ENCODE assay signal across 8 cellular contexts in genomic region chr17:66348605-66349165, GRCh38. TPM values are rescaled to one million over a fixed set of nuclear protein-coding genes. Genes with fewer than 3 reads are reported as not detected.
DNase-seq lines count a peak whose midpoint lies in the region; ATAC-seq lines count a peak whose summit lies in the region.

No MANE protein-coding gene starts in this region.

- H3K27me3 ChIP-seq in rectal smooth muscle tissue (ENCODE audit: control insufficient read depth, insufficient read depth, low read length), result no peaks in the 10 kb centered on the region

- H3K4me3 ChIP-seq in rectal smooth muscle tissue (ENCODE audit: low read length), result no peak overlapping the region

- DNase-seq in activated CD4-positive, alpha-beta T cell treated with anti-CD3 and anti-CD28 coated beads, Interleukin-2, amount 10 ng/mL, durations not matched to agents 24 days and 14 days, result peak; percentile 64
- DNase-seq in activated CD4-positive, alpha-beta T cell treated with anti-CD3 and anti-CD28 coated beads, Interleukin-2, amount 50 U/mL, for 4 hours, result no peak
- DNase-seq in NCI-H510A (lab: John Stamatoyannopoulos, UW), result peak; percentile 41
- DNase-seq in dermis microvascular lymphatic vessel endothelial cell (ENCODE audit: low read depth in 2 of 2), result peak; percentile 31 to 79
- DNase-seq in NK-92 (lab: John Stamatoyannopoulos, UW; ENCODE audit: unreplicated experiment), result no peak

- no peaks in the 10 kb centered on the region for H3K9me3 Mint-ChIP-seq in activated CD4-positive, alpha-beta T cell treated with anti-CD3 and anti-CD28 coated beads, Interleukin-2, amount 10 ng/mL, durations not matched to agents 24 days and 14 days

- peaks cover 20% of the 10 kb centered on the region for H3K36me3 Mint-ChIP-seq in activated CD4-positive, alpha-beta T cell treated with anti-CD3 and anti-CD28 coated beads, Interleukin-2, amount 10 ng/mL, durations not matched to agents 24 days and 14 days (ENCODE audit: low read depth)

- H3K4me1 ChIP-seq in rectal smooth muscle tissue (ENCODE audit: control insufficient read depth, insufficient read depth, low read length), result peaks cover 17% of the 10 kb centered on the region

- no peak overlapping the region for H3K9ac ChIP-seq in rectal smooth muscle tissue (ENCODE audit: low read length)

- intact Hi-C loops in activated CD4-positive, alpha-beta T cell treated with anti-CD3 and anti-CD28 coated beads, Interleukin-2, amount 10 ng/mL, durations not matched to agents 24 days and 14 days (cut with micrococcal nuclease), result loop anchor here (1.0 to 5.0 kb wide), 5 partner anchors 16 to 44 kb away; no protein-coding TSS in a partner anchor

- no peaks in the 10 kb centered on the region for H3K36me3 ChIP-seq in rectal smooth muscle tissue (ENCODE audit: control insufficient read depth, insufficient read depth, low read length)

- peaks cover 56% of the 10 kb centered on the region for H3K4me1 Mint-ChIP-seq in activated CD4-positive, alpha-beta T cell treated with anti-CD3 and anti-CD28 coated beads, Interleukin-2, amount 10 ng/mL, durations not matched to agents 24 days and 14 days

- no peak for ATAC-seq in GM18502 (IDR thresholded peaks at IDR 0.05; ENCODE audit: poor library complexity, unreplicated experiment)
- no peak for ATAC-seq in HG02884 (IDR thresholded peaks at IDR 0.05; ENCODE audit: unreplicated experiment)

- peak overlapping the region; percentile 84 for H3K27ac Mint-ChIP-seq in activated CD4-positive, alpha-beta T cell treated with anti-CD3 and anti-CD28 coated beads, Interleukin-2, amount 10 ng/mL, durations not matched to agents 24 days and 14 days

- peak overlapping the region; percentile 18 for H3K27ac ChIP-seq in rectal smooth muscle tissue (ENCODE audit: low read depth, low read length)

- no peaks in the 10 kb centered on the region for H3K27me3 Mint-ChIP-seq in activated CD4-positive, alpha-beta T cell treated with anti-CD3 and anti-CD28 coated beads, Interleukin-2, amount 10 ng/mL, durations not matched to agents 24 days and 14 days

- peak overlapping the region; percentile 32 for H3K4me3 Mint-ChIP-seq in activated CD4-positive, alpha-beta T cell treated with anti-CD3 and anti-CD28 coated beads, Interleukin-2, amount 10 ng/mL, durations not matched to agents 24 days and 14 days

RNA-seq across cellular contexts. Expression of gene PRKCA, which starts 46.3 kb away (rescaled TPM):
- 164 TPM in 2 replicates for total RNA-seq in activated CD4-positive, alpha-beta T cell treated with anti-CD3 and anti-CD28 coated beads, Interleukin-2, amount 10 ng/mL, durations not matched to agents 24 days and 14 days
- total RNA-seq in dermis microvascular lymphatic vessel endothelial cell, result 3.6 and 7.1 TPM in 2 replicates

Comparison
In these comparisons a context has a peak if more than half of its experiments do, and no peak if none do; other contexts are left out.
1. DNase-seq: peak in activated CD4-positive, alpha-beta T cell treated with anti-CD3 and anti-CD28 coated beads, Interleukin-2, amount 10 ng/mL, durations not matched to agents 24 days and 14 days (single experiment), NCI-H510A (single experiment) and dermis microvascular lymphatic vessel endothelial cell (2 of 2); none in activated CD4-positive, alpha-beta T cell treated with anti-CD3 and anti-CD28 coated beads, Interleukin-2, amount 50 U/mL, for 4 hours (0 of 2) and NK-92 (single experiment).
2. RNA of gene PRKCA, which starts 46.3 kb away (total RNA-seq): 164 TPM in activated CD4-positive, alpha-beta T cell treated with anti-CD3 and anti-CD28 coated beads, Interleukin-2, amount 10 ng/mL, durations not matched to agents 24 days and 14 days; 3.6 to 7.1 TPM in dermis microvascular lymphatic vessel endothelial cell; every median in the first group is over 10 times any median in the second.